Comparison of ENCODE assay signal across 20 cellular contexts in the genomic region with DNA sequence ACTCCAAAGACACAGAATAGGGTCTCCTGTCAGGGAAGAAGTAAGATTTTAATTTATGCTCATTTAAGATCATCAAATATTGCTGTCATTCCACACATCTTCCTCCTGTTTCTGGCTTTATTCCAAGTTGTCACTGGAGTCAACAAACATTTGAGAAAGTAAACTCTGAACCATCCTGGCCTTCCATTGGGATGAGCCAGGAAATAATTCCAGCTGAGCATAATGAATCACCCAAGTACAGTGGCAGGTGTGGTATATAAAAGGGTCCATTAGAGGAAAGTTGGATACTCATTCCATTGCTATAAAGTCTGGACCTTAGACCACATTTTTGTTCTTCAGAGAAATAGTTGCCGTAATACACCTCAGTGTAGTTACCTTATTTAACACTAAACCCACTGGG.
DNase-seq lines count a peak whose midpoint lies in the region; ATAC-seq and TF ChIP-seq lines count a peak whose summit lies in the region.
"Had no signal": no experiment of that assay in that cellular context is flagged by ENCODE, and none has a peak within 500 bp of the region (broad histone marks: within the 10 kb centered on the region; RNA-seq: fewer than 3 reads in every experiment).

No MANE protein-coding gene starts in this region.

- intact Hi-C loops in left colon (cut with DNase I, micrococcal nuclease) = no loop called here
- intact Hi-C loops in body of pancreas (cut with DNase I) = no loop called here

- H3K4me3 Mint-ChIP-seq in activated T-helper 17 cell treated with anti-CD3 and anti-CD28 coated beads, Interleukin-2, amount 50 U/mL, for 72 hours = no peak overlapping the region
- H3K4me3 Mint-ChIP-seq: GM23338, IgD-negative memory B cell, T-helper 17 cell had no signal

- H3K27ac ChIP-seq in body of pancreas = no peak overlapping the region

- ATAC-seq in left colon (peak; percentile 83), body of pancreas (no peak)
- ATAC-seq in activated T-helper 17 cell treated with anti-CD3 and anti-CD28 coated beads, Interleukin-2, amount 50 U/mL, for 72 hours (replicated peaks) = no peak
- ATAC-seq: GM23338, Right ventricle myocardium inferior, T-helper 17 cell had no signal

- no peaks in the 10 kb centered on the region for H3K27me3 Mint-ChIP-seq in activated T-helper 17 cell treated with anti-CD3 and anti-CD28 coated beads, Interleukin-2, amount 50 U/mL, for 72 hours
- H3K27me3 Mint-ChIP-seq: IgD-negative memory B cell, T-helper 17 cell had no signal

- H3K9me3 Mint-ChIP-seq in activated T-helper 17 cell treated with anti-CD3 and anti-CD28 coated beads, Interleukin-2, amount 50 U/mL, for 72 hours = no peaks in the 10 kb centered on the region
- H3K9me3 Mint-ChIP-seq: GM23338, IgD-negative memory B cell had no signal

- H3K27ac Mint-ChIP-seq in activated T-helper 17 cell treated with anti-CD3 and anti-CD28 coated beads, Interleukin-2, amount 50 U/mL, for 72 hours = no peak overlapping the region
- H3K27ac Mint-ChIP-seq: GM23338, IgD-negative memory B cell, T-helper 17 cell had no signal

- no peak for TF ChIP-seq CTCF in body of pancreas (IDR thresholded peaks at IDR 0.05)

- H3K36me3 ChIP-seq in body of pancreas (replicated peaks in 1 of 2; ENCODE audit: insufficient read depth in 1 of 2, low read depth in 2 of 2) = no peaks in the 10 kb centered on the region
- H3K36me3 ChIP-seq: MG63 had no signal

- TF ChIP-seq POLR2A in body of pancreas (IDR thresholded peaks at IDR 0.05) = no peak

- H3K4me1 ChIP-seq in body of pancreas = no peaks in the 10 kb centered on the region
- H3K4me1 ChIP-seq: BE2C had no signal

- DNase-seq in SHP77 treated with DMSO at 0.1 percent for 48 hours (lab: John Stamatoyannopoulos, UW) (peak; percentile 15), SHP77 (lab: John Stamatoyannopoulos, UW) (no peak), NCI-H146 (lab: John Stamatoyannopoulos, UW) (peak; percentile 65), left colon (no peak), MV-4-11 (lab: John Stamatoyannopoulos, UW) (no peak), body of pancreas (no peak)
- DNase-seq: BE2C, HCEC 1CT, Karpas-422, MG63, NCI-H1048, NCI-H1436 treated with DMSO at 0.1 percent for 48 hours, NCI-H2029 treated with DMSO at 0.1 percent for 48 hours, NCI-H226, NCI-H526 treated with DMSO at 0.1 percent for 48 hours, T-helper 17 cell had no signal

- H3K9me3 ChIP-seq in body of pancreas = no peaks in the 10 kb centered on the region
- H3K9me3 ChIP-seq: BE2C, MG63 had no signal

- H3K27me3 ChIP-seq in body of pancreas = no peaks in the 10 kb centered on the region
- H3K27me3 ChIP-seq: BE2C, MG63 had no signal

- whole genome bisulfite sequencing in body of pancreas, 2 donors = 94% methylated on average over 1 of the region's 1 CpG

- no peak overlapping the region for H3K4me3 ChIP-seq in body of pancreas
- H3K4me3 ChIP-seq: GM23338, MG63 had no signal

- peaks cover 31% of the 10 kb centered on the region for H3K36me3 Mint-ChIP-seq in activated T-helper 17 cell treated with anti-CD3 and anti-CD28 coated beads, Interleukin-2, amount 50 U/mL, for 72 hours (ENCODE audit: low read depth)

- H3K4me1 Mint-ChIP-seq in activated T-helper 17 cell treated with anti-CD3 and anti-CD28 coated beads, Interleukin-2, amount 50 U/mL, for 72 hours = no peaks in the 10 kb centered on the region
- H3K4me1 Mint-ChIP-seq: GM23338, IgD-negative memory B cell had no signal

Comparison
In these comparisons a context has a peak if more than half of its experiments do, and no peak if none do; other contexts are left out.
1. DNase-seq: peak in SHP77 treated with DMSO at 0.1 percent for 48 hours (single experiment) and NCI-H146 (single experiment); none in SHP77 (0 of 2), left colon (0 of 2), MV-4-11 (single experiment) and body of pancreas (0 of 4).